ENCODE assay signal across 11 cellular contexts in genomic region chr11:72617080-72617744, GRCh38. TPM values are rescaled to one million over a fixed set of nuclear protein-coding genes. Genes with fewer than 3 reads are reported as not detected.
DNase-seq lines count a peak whose midpoint lies in the region; ATAC-seq and TF ChIP-seq lines count a peak whose summit lies in the region.
"Had no signal": no experiment of that assay in that cellular context is flagged by ENCODE, and none has a peak within 500 bp of the region (broad histone marks: within the 10 kb centered on the region; RNA-seq: fewer than 3 reads in every experiment).

No MANE protein-coding gene starts in this region.

- H3K4me3 ChIP-seq in dorsolateral prefrontal cortex (no peak overlapping the region), mesendoderm (ENCODE audit: low read length) (no peak overlapping the region), testis (no peak overlapping the region)

- no peaks in the 10 kb centered on the region for H3K79me2 ChIP-seq in mesendoderm (ENCODE audit: control insufficient read depth, insufficient read depth, low read length)

- H3K23ac ChIP-seq in mesendoderm (ENCODE audit: low read length): no peak overlapping the region

- no peak overlapping the region for H3K9ac ChIP-seq in mesendoderm (ENCODE audit: low read length)

- H2BK15ac ChIP-seq in mesendoderm (replicated peaks; ENCODE audit: low read depth): no peak overlapping the region

- H3K36me3 ChIP-seq in mesendoderm (ENCODE audit: control insufficient read depth, insufficient read depth, low read length): no peaks in the 10 kb centered on the region
- H3K36me3 ChIP-seq in testis (ENCODE audit: low read depth, missing control alignments): no peaks in the 10 kb centered on the region

- no peaks in the 10 kb centered on the region for H3K9me3 ChIP-seq in testis

- TF ChIP-seq POLR2A in testis (IDR thresholded peaks at IDR 0.05): no peak

- intact Hi-C loops in dorsolateral prefrontal cortex (cut with DNase I): no loop called here
- intact Hi-C loops in testis (cut with DNase I; ENCODE audit: low total_unique reads): no loop called here

- no peak overlapping the region for H4K8ac ChIP-seq in mesendoderm (ENCODE audit: low read depth, low read length)

- TF ChIP-seq CTCF in dorsolateral prefrontal cortex (IDR thresholded peaks at IDR 0.05 in 54 of 56, conservative IDR thresholded peaks at IDR 0.05 in 2 of 56; ENCODE audit: low read depth in 1 of 56, partially characterized antibody in 56 of 56) (no peak), testis (IDR thresholded peaks at IDR 0.05) (no peak)

- no peaks in the 10 kb centered on the region for H3K27me3 ChIP-seq in dorsolateral prefrontal cortex
- H3K27me3 ChIP-seq in mesendoderm (ENCODE audit: insufficient read depth, low read length, poor library complexity): no peaks in the 10 kb centered on the region
- H3K27me3 ChIP-seq in testis: no peaks in the 10 kb centered on the region

- H2BK5ac ChIP-seq in mesendoderm (ENCODE audit: low read length): no peak overlapping the region

- no peak overlapping the region for H3K18ac ChIP-seq in mesendoderm (ENCODE audit: low read length)

- no peak for ATAC-seq in GM18861 (IDR thresholded peaks at IDR 0.05; ENCODE audit: unreplicated experiment)
- ATAC-seq: natural killer cell had no signal

- H3K4me1 ChIP-seq in mesendoderm (ENCODE audit: control insufficient read depth, low read depth, low read length) (peaks cover 9% of the 10 kb centered on the region), testis (peaks cover 32% of the 10 kb centered on the region)

- H2AK5ac ChIP-seq in mesendoderm (ENCODE audit: low read length): no peak overlapping the region

- H3K79me1 ChIP-seq in mesendoderm (ENCODE audit: low read length): no peaks in the 10 kb centered on the region

- no peak overlapping the region for H4K5ac ChIP-seq in mesendoderm (ENCODE audit: low read length)

- DNase-seq in NCI-H2171 (lab: John Stamatoyannopoulos, UW) (peak; percentile 53), dorsolateral prefrontal cortex (peak in 6 of 10 donors; percentile 58 to 78 (median 69)), mesendoderm (no peak), testis (peak; percentile 63), LoVo (ENCODE audit: low spot score) (no peak)
- no peak for DNase-seq in central memory CD4-positive, alpha-beta T cell
- DNase-seq: activated CD4-positive, alpha-beta T cell treated with anti-CD3 and anti-CD28 coated beads, Interleukin-2, amount 50 U/mL, for 48 hours; DMS79 treated with DMSO at 0.1 percent for 48 hours; natural killer cell had no signal

- H3K27ac ChIP-seq in dorsolateral prefrontal cortex: peak overlapping the region in 55 of 59 donors; percentile 15 to 87 (median 70)
- H3K27ac ChIP-seq in mesendoderm (ENCODE audit: low read depth, low read length): no peak overlapping the region
- H3K27ac ChIP-seq in testis: peak overlapping the region; percentile 59 to 63
- H3K27ac ChIP-seq: RWPE1 had no signal

- no CpG with 5 or more reads among the region's 11 CpGs for WGBS in mesendoderm (ENCODE audit: extremely low coverage, insufficient coverage, low lambda C conversion rate)
- 34 to 62% methylated on average over 8 to 11 of the region's 11 CpGs for WGBS in testis, 2 donors

- H3K4ac ChIP-seq in mesendoderm (ENCODE audit: low read depth, low read length): no peak overlapping the region

- H2BK120ac ChIP-seq in mesendoderm (ENCODE audit: low read depth, low read length): no peak overlapping the region

- H3K56ac ChIP-seq in mesendoderm (ENCODE audit: low read length): peak overlapping the region; percentile 44

- H3K4me2 ChIP-seq in mesendoderm (ENCODE audit: low read length): no peak overlapping the region

RNA-seq across cellular contexts. Expression of gene PDE2A, which starts 57.0 kb away (rescaled TPM):
- total RNA-seq in dorsolateral prefrontal cortex (100 to 1,000 TPM in 119 of 120 experiments, 10 to 100 TPM in 1; 92.8 to 412 (median 240) TPM), testis (10 to 100 TPM; 15.2 to 20.6 TPM)
- polyA plus RNA-seq in mesendoderm (2013, experiment 1 of 2): 3.9 TPM
- 4.0 TPM for polyA plus RNA-seq in mesendoderm (2013, experiment 2 of 2)
- polyA plus RNA-seq in testis (ENCODE audit: insufficient read depth, low read depth, low replicate concordance): 14.1 TPM

Comparison
In these comparisons a context has a peak if more than half of its experiments do, and no peak if none do; other contexts are left out.
1. DNase-seq: peak in NCI-H2171 (single experiment), dorsolateral prefrontal cortex (6 of 10) and testis (single experiment); none in mesendoderm (single experiment), central memory CD4-positive, alpha-beta T cell (single experiment) and LoVo (single experiment).
2. RNA of gene PDE2A, which starts 57.0 kb away (total RNA-seq): 92.8 to 412 TPM in dorsolateral prefrontal cortex; 15.2 to 20.6 TPM in testis; every median in the first group is over 4 times any median in the second.